In genomic region chr17:29179232-29180036, GRCh38 we compare ENCODE assay signal across 1 cellular context.
TF ChIP-seq lines count a peak whose summit lies in the region.

No MANE protein-coding gene starts in this region.

TF ChIP-seq in K562, 482 proteins besides CTCF, POLR2A, EP300 and RAD21 (continued from another document and continues in another):
- no peak for TF ChIP-seq GABPA (tag; conservative IDR thresholded peaks at IDR 0.05; ENCODE audit: low read depth)
- no peak for TF ChIP-seq ZSCAN29 (IDR thresholded peaks at IDR 0.05)
- TF ChIP-seq ZNF444 (CRISPR knock-in tag; IDR thresholded peaks at IDR 0.05) = no peak
- TF ChIP-seq BCL6 (CRISPR knock-in tag; IDR thresholded peaks at IDR 0.05) = no peak
- no peak for TF ChIP-seq TCF7L2 (IDR thresholded peaks at IDR 0.05; ENCODE audit: low read depth, low read length)
- TF ChIP-seq ZNF316 (IDR thresholded peaks at IDR 0.05) = no peak
- peak; percentile 92 for TF ChIP-seq HDAC2 (IDR thresholded peaks at IDR 0.05)
- no peak for TF ChIP-seq PBX2 (CRISPR knock-in tag; IDR thresholded peaks at IDR 0.05; ENCODE audit: low read depth)
- TF ChIP-seq PBX2 (tag; conservative IDR thresholded peaks at IDR 0.05; ENCODE audit: low read depth) = no peak
- TF ChIP-seq TRIM25 (IDR thresholded peaks at IDR 0.05; ENCODE audit: borderline replicate concordance) = no peak
- no peak for TF ChIP-seq THAP7 (CRISPR knock-in tag; IDR thresholded peaks at IDR 0.05)
- no peak for TF ChIP-seq ZC3H4 (CRISPR knock-in tag; IDR thresholded peaks at IDR 0.05; ENCODE audit: borderline replicate concordance)
- TF ChIP-seq SMARCC2 (IDR thresholded peaks at IDR 0.05; ENCODE audit: low read depth) = 0 out of 2 replicates have a peak, but pooled peaks have one; percentile 55
- no peak for TF ChIP-seq KAT8 (IDR thresholded peaks at IDR 0.05; ENCODE audit: low read depth)
- TF ChIP-seq MTA2 (IDR thresholded peaks at IDR 0.05; ENCODE audit: low read depth) = peak; percentile 86
- peak; percentile 52; the same call in 1 of the 2 replicates for TF ChIP-seq PKNOX1 (IDR thresholded peaks at IDR 0.05)
- peak; percentile 34; the same call in 1 of the 2 replicates for TF ChIP-seq PHF8 (IDR thresholded peaks at IDR 0.05; ENCODE audit: borderline replicate concordance, low read length)
- TF ChIP-seq ESRRB (CRISPR knock-in tag; IDR thresholded peaks at IDR 0.05; ENCODE audit: borderline replicate concordance) = no peak
- no peak for TF ChIP-seq MED1 (CRISPR knock-in tag; IDR thresholded peaks at IDR 0.05; ENCODE audit: borderline replicate concordance)
- TF ChIP-seq HMG20A (CRISPR knock-in tag; conservative IDR thresholded peaks at IDR 0.05) = no peak
- TF ChIP-seq KLF16 (IDR thresholded peaks at IDR 0.05) = peak; percentile 91
- TF ChIP-seq SMARCE1 (IDR thresholded peaks at IDR 0.05) = peak; percentile 91
- TF ChIP-seq CTCFL (IDR thresholded peaks at IDR 0.05; ENCODE audit: borderline replicate concordance, insufficient read depth, low read depth, low read length, poor library complexity, severe bottlenecking) = no peak
- no peak for TF ChIP-seq ZNF121 (CRISPR knock-in tag; conservative IDR thresholded peaks at IDR 0.05)
- TF ChIP-seq RNF2 (IDR thresholded peaks at IDR 0.05) = peak; percentile 90
- TF ChIP-seq TAF15 (IDR thresholded peaks at IDR 0.05; ENCODE audit: low read depth, low read length) = no peak
- no peak for TF ChIP-seq SIN3B (IDR thresholded peaks at IDR 0.05; ENCODE audit: low read depth)
- no peak for TF ChIP-seq THRAP3 (IDR thresholded peaks at IDR 0.05; ENCODE audit: borderline replicate concordance)
- TF ChIP-seq TFE3 (CRISPR knock-in tag; IDR thresholded peaks at IDR 0.05) = no peak
- no peak; the same call in 1 of the 2 replicates for TF ChIP-seq ZNF407 (IDR thresholded peaks at IDR 0.05; ENCODE audit: low read depth)
- TF ChIP-seq PHTF2 (CRISPR knock-in tag; IDR thresholded peaks at IDR 0.05) = no peak
- TF ChIP-seq TCF15 (CRISPR knock-in tag; IDR thresholded peaks at IDR 0.05) = no peak
- peak; percentile 90 for TF ChIP-seq TAL1 (IDR thresholded peaks at IDR 0.05)
- TF ChIP-seq SRSF3 (IDR thresholded peaks at IDR 0.05; ENCODE audit: insufficient read depth, low read length) = no peak
- no peak for TF ChIP-seq PTTG1 (tag; IDR thresholded peaks at IDR 0.05; ENCODE audit: low read depth)
- TF ChIP-seq YY1 (IDR thresholded peaks at IDR 0.05; ENCODE audit: borderline replicate concordance in 1 of 3, control insufficient read depth in 1 of 3, extremely low read depth in 1 of 3, insufficient read depth in 3 of 3, insufficient read length in 1 of 3, insufficient replicate concordance in 2 of 3, low read depth in 1 of 3, low read length in 2 of 3) = peak in 2 of 3 experiments; percentile 13 to 52
- no peak for TF ChIP-seq ZNF3 (CRISPR knock-in tag; IDR thresholded peaks at IDR 0.05)
- TF ChIP-seq ZBTB8A (IDR thresholded peaks at IDR 0.05; ENCODE audit: partially characterized antibody) = no peak
- TF ChIP-seq ATF4 (CRISPR knock-in tag; IDR thresholded peaks at IDR 0.05) = no peak
- TF ChIP-seq E2F3 (CRISPR knock-in tag; IDR thresholded peaks at IDR 0.05) = no peak
- TF ChIP-seq NCOA1 (IDR thresholded peaks at IDR 0.05; ENCODE audit: low read depth) = peak; percentile 74; the same call in 1 of the 2 replicates
- 0 out of 2 replicates have a peak, but pooled peaks have one; percentile 54 for TF ChIP-seq HNRNPL (IDR thresholded peaks at IDR 0.05; ENCODE audit: low read depth, low read length)
- TF ChIP-seq ZNF24 (IDR thresholded peaks at IDR 0.05) = 0 out of 2 replicates have a peak, but pooled peaks have one; percentile 11
